Comparison of ENCODE assay signal across 23 cellular contexts in genomic region chr1:6150006-6150938, GRCh38. TPM values are rescaled to one million over a fixed set of nuclear protein-coding genes. Genes with fewer than 3 reads are reported as not detected.
"Had no signal": no experiment of that assay in that cellular context is flagged by ENCODE, and none has a peak within 500 bp of the region (broad histone marks: within the 10 kb centered on the region; RNA-seq: fewer than 3 reads in every experiment).

No MANE protein-coding gene starts in this region.

- H3K4me1 ChIP-seq: SJSA1 had no signal

- H3K27me3 ChIP-seq: SJSA1 had no signal

- H3K36me3 ChIP-seq: SJSA1 had no signal

- H3K27ac ChIP-seq: HL-60, SJSA1, SK-N-MC had no signal

- DNase-seq: KBM-7, MV-4-11, NCI-H1048, NCI-H1105, NCI-H1417, NCI-H1436 treated with DMSO at 0.1 percent for 48 hours, NCI-H1694, NCI-H187 treated with DMSO at 0.1 percent for 48 hours, NCI-H2029 treated with DMSO at 0.1 percent for 48 hours, NCI-H2171 treated with DMSO at 0.1 percent for 48 hours, NCI-H345, NCI-H446 treated with DMSO at 0.1 percent for 48 hours, NCI-H510A treated with DMSO at 0.1 percent for 48 hours, NCI-H526, NCI-H774, Right ventricle myocardium superior, RPMI8226, SIG-M5 had no signal

- H3K9me3 ChIP-seq: SJSA1 had no signal

- H3K4me3 ChIP-seq: SJSA1, SK-N-MC had no signal

- FAIRE-seq: RCC 7860 had no signal

RNA-seq across cellular contexts. Expression of gene CHD5, which starts 29.8 kb away (rescaled TPM):
- total RNA-seq: Right ventricle myocardium superior had no signal
- polyA plus RNA-seq: IgD-negative memory B cell had no signal
